1 cellular context compared by ENCODE assay signal in genomic region chr16:68369697-68370096, GRCh38.
TF ChIP-seq lines count a peak whose summit lies in the region.

No MANE protein-coding gene starts in this region.

TF ChIP-seq in HepG2, 621 proteins besides CTCF, POLR2A, EP300 and RAD21 (continued from another document):
- TF ChIP-seq ZNF205 (CRISPR knock-in tag; IDR thresholded peaks at IDR 0.05), result no peak
- no peak for TF ChIP-seq ZNF652 (CRISPR knock-in tag; IDR thresholded peaks at IDR 0.05; ENCODE audit: borderline replicate concordance, low read depth)
